ENCODE assay signal across 11 cellular contexts in the genomic region with DNA sequence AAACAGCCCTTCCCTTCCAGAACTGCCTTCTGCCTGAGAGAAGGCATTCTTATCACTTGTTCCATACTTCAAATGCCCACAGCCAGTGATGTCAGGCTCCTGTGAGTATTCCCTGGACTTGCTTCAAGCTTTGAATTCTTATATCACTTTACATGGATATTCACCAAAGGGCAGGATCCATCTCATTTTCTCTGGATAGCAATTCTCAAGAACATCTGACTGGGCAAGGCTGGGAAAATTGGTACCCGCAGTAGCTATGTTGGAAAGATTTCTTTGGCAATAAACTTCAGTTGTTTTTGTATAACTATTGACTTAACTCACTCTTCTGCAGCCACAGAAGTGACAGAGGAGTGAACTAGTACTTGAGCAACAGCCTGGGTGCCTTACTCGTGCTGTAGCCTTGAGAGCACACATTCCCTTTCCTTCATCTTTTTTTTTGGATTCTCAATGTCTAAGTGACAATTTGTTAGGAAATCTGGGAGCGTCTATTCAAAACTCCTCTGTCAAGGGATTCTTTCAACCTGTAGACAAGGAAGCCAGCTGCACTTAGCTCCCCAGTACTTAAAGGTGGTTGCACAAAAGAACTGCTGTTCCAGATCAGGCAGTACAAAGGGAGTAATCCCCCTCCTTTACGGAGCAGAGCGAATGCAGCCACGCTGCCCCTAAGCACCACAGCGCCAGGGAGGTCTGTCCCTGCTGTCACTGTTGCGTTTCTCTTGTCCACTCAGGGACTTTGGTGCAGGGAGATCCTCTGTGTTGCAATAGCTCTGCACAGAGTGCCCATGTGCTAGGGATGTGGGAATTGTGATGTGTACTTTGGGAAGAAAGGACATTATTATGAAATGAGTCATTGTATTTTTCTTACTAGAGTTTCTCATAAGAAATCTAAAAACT.
DNase-seq lines count a peak whose midpoint lies in the region; ATAC-seq and TF ChIP-seq lines count a peak whose summit lies in the region.
"Had no signal": no experiment of that assay in that cellular context is flagged by ENCODE, and none has a peak within 500 bp of the region (broad histone marks: within the 10 kb centered on the region; RNA-seq: fewer than 3 reads in every experiment).

No MANE protein-coding gene starts in this region.

- no peak for TF ChIP-seq POLR2A in vagina (IDR thresholded peaks at IDR 0.05)

- TF ChIP-seq CTCF in vagina (IDR thresholded peaks at IDR 0.05): no peak

- ATAC-seq in Right ventricle myocardium inferior: peak; percentile 92
- no peak for ATAC-seq in memory B cell (ENCODE audit: low read depth)
- ATAC-seq in GM21717 (IDR thresholded peaks at IDR 0.05; ENCODE audit: unreplicated experiment): no peak

- H3K9ac ChIP-seq in duodenal mucosa (ENCODE audit: low read depth in 1 of 2, low read length in 2 of 2): no peak overlapping the region

- H3K27ac Mint-ChIP-seq in memory B cell: peak overlapping the region; percentile 39
- H3K27ac Mint-ChIP-seq: CD4-positive, CD25-positive, alpha-beta regulatory T cell had no signal

- no peaks in the 10 kb centered on the region for H3K9me3 ChIP-seq in duodenal mucosa (ENCODE audit: control insufficient read depth in 1 of 2, low read length in 2 of 2)
- H3K9me3 ChIP-seq in vagina: no peaks in the 10 kb centered on the region

- H3K4me3 ChIP-seq in duodenal mucosa (ENCODE audit: low read depth in 1 of 2, low read length in 2 of 2) (no peak overlapping the region), vagina (no peak overlapping the region)

- H3K27me3 ChIP-seq in duodenal mucosa (ENCODE audit: control insufficient read depth in 1 of 2, insufficient read depth in 2 of 2, low read length in 2 of 2) (no peaks in the 10 kb centered on the region), vagina (no peaks in the 10 kb centered on the region)

- H3K4me1 Mint-ChIP-seq in memory B cell: no peaks in the 10 kb centered on the region

- intact Hi-C loops in Right ventricle myocardium inferior (cut with DNase I): no loop called here
- intact Hi-C loops in cardiac septum (cut with DNase I): no loop called here
- intact Hi-C loops in vagina (cut with DNase I): loop anchor here (10.0 kb wide), 1 partner anchor 49 kb away; no protein-coding TSS in a partner anchor

- H3K36me3 Mint-ChIP-seq in memory B cell: peaks cover 32% of the 10 kb centered on the region

- H3K4me1 ChIP-seq in duodenal mucosa (ENCODE audit: control insufficient read depth in 1 of 2, insufficient read depth in 2 of 2, low read length in 2 of 2) (no peaks in the 10 kb centered on the region), vagina (peaks cover 37% of the 10 kb centered on the region)

- no peak for DNase-seq in Right ventricle myocardium inferior (ENCODE audit: missing footprints)
- DNase-seq in cardiac septum (ENCODE audit: low spot score): no peak
- DNase-seq in memory B cell (ENCODE audit: low spot score in 2 of 2): no peak
- DNase-seq in vagina (ENCODE audit: extremely low spot score in 2 of 2): no peak
- DNase-seq in NCI-H146 treated with DMSO at 0.1 percent for 48 hours (lab: John Stamatoyannopoulos, UW; ENCODE audit: unreplicated experiment): no peak
- no peak for DNase-seq in activated CD4-positive, CD25-positive, alpha-beta regulatory T cell (lab: John Stamatoyannopoulos, UW)
- DNase-seq: activated CD8-positive, alpha-beta memory T cell treated with anti-CD3 and anti-CD28 coated beads for 24 hours; CD4-positive, CD25-positive, alpha-beta regulatory T cell had no signal

- H3K27ac ChIP-seq in duodenal mucosa (ENCODE audit: low read depth, low read length): peak overlapping the region; percentile 3
- H3K27ac ChIP-seq in vagina: peak overlapping the region; percentile 83
- H3K27ac ChIP-seq: HL-60 had no signal

- H3K36me3 ChIP-seq in duodenal mucosa (ENCODE audit: control insufficient read depth in 1 of 2, insufficient read depth in 2 of 2, low read length in 2 of 2) (peaks cover 0 to 5% of the 10 kb centered on the region in 2 donors), vagina (no peaks in the 10 kb centered on the region)

- no peaks in the 10 kb centered on the region for H3K9me3 Mint-ChIP-seq in memory B cell
- H3K9me3 Mint-ChIP-seq: CD4-positive, CD25-positive, alpha-beta regulatory T cell had no signal

- H3K4me3 Mint-ChIP-seq in memory B cell: no peak overlapping the region
- H3K4me3 Mint-ChIP-seq: CD4-positive, CD25-positive, alpha-beta regulatory T cell had no signal

- no peaks in the 10 kb centered on the region for H3K27me3 Mint-ChIP-seq in memory B cell
- H3K27me3 Mint-ChIP-seq: CD4-positive, CD25-positive, alpha-beta regulatory T cell had no signal
